Comparison of ENCODE assay signal across 1 cellular context in genomic region chr20:62470459-62470858, GRCh38.
TF ChIP-seq lines count a peak whose summit lies in the region.

No MANE protein-coding gene starts in this region.

TF ChIP-seq in H1, 55 proteins besides CTCF, POLR2A, EP300 and RAD21:
- no peak for TF ChIP-seq JUND (IDR thresholded peaks at IDR 0.05; ENCODE audit: low read length)
- no peak for TF ChIP-seq KDM5A (IDR thresholded peaks at IDR 0.05; ENCODE audit: low read length)
- no peak for TF ChIP-seq EGR1 (IDR thresholded peaks at IDR 0.05; ENCODE audit: borderline replicate concordance, low read depth, low read length)
- no peak for TF ChIP-seq SIX5 (IDR thresholded peaks at IDR 0.05; ENCODE audit: low read depth, low read length)
- no peak for TF ChIP-seq ASH2L (IDR thresholded peaks at IDR 0.05; ENCODE audit: low read length)
- no peak for TF ChIP-seq BCL11A (IDR thresholded peaks at IDR 0.05; ENCODE audit: low read depth in 2 of 2, low read length in 2 of 2)
- no peak for TF ChIP-seq NRF1 (IDR thresholded peaks at IDR 0.05; ENCODE audit: low read depth, low read length)
- no peak for TF ChIP-seq GABPA (IDR thresholded peaks at IDR 0.05; ENCODE audit: borderline replicate concordance, insufficient read depth, low read length)
- TF ChIP-seq SIN3A (conservative IDR thresholded peaks at IDR 0.05 in 1 of 2, IDR thresholded peaks at IDR 0.05 in 1 of 2; ENCODE audit: low read depth in 1 of 2, low read length in 2 of 2), result no peak
